Comparison of ENCODE assay signal across 15 cellular contexts in genomic region chr11:48170176-48170839, GRCh38. TPM values are rescaled to one million over a fixed set of nuclear protein-coding genes. Genes with fewer than 3 reads are reported as not detected.
DNase-seq lines count a peak whose midpoint lies in the region; ATAC-seq lines count a peak whose summit lies in the region.
"Had no signal": no experiment of that assay in that cellular context is flagged by ENCODE, and none has a peak within 500 bp of the region (broad histone marks: within the 10 kb centered on the region; RNA-seq: fewer than 3 reads in every experiment).

No MANE protein-coding gene starts in this region.

- no peak overlapping the region for H3K4me3 ChIP-seq in MG63
- H3K4me3 ChIP-seq in naive thymus-derived CD4-positive, alpha-beta T cell (ENCODE audit: low read length), result no peak overlapping the region
- H3K4me3 ChIP-seq: uterus had no signal

- peak overlapping the region in 7 of 9 donors; percentile 51 to 87 (median 81) for H3K27ac Mint-ChIP-seq in naive thymus-derived CD4-positive, alpha-beta T cell
- no peak overlapping the region for H3K27ac Mint-ChIP-seq in activated T-helper 2 cell treated with anti-CD3 and anti-CD28 coated beads, Interferon-gamma antibody, Interleukin-2, Interleukin-4, amounts not matched to agents 10 μg/mL and 5 μg/mL and 100 μg/mL, durations not matched to agents 14 hours and 24 hours and 36 hours
- H3K27ac Mint-ChIP-seq: activated T-cell treated with anti-CD3 and anti-CD28 coated beads, Interleukin-2, amount 50 U/mL, for 72 hours had no signal

- H3K36me3 ChIP-seq in MG63, result peaks cover 21% of the 10 kb centered on the region
- H3K36me3 ChIP-seq in naive thymus-derived CD4-positive, alpha-beta T cell (ENCODE audit: control insufficient read depth in 2 of 3, insufficient read depth in 3 of 3, low read length in 3 of 3), result peaks cover 0 to 28% (median 6%) of the 10 kb centered on the region in 3 experiments
- H3K36me3 ChIP-seq: uterus had no signal

- no peak overlapping the region for H3K27ac ChIP-seq in naive thymus-derived CD4-positive, alpha-beta T cell (ENCODE audit: low read depth, low read length)
- H3K27ac ChIP-seq: epithelial cell of prostate had no signal

- peaks cover 22 to 41% (median 32%) of the 10 kb centered on the region in 7 donors for H3K4me1 Mint-ChIP-seq in naive thymus-derived CD4-positive, alpha-beta T cell
- H3K4me1 Mint-ChIP-seq in activated T-helper 2 cell treated with anti-CD3 and anti-CD28 coated beads, Interferon-gamma antibody, Interleukin-2, Interleukin-4, amounts not matched to agents 10 μg/mL and 5 μg/mL and 100 μg/mL, durations not matched to agents 14 hours and 24 hours and 36 hours (ENCODE audit: low read depth), result peaks cover 10% of the 10 kb centered on the region

- POLR2A ChIA-PET in naive thymus-derived CD4-positive, alpha-beta T cell (lab: Charles Lee), result interaction anchor here (0.6 kb wide), 1 partner anchor 396 kb away, joined by 4 read pairs; no protein-coding TSS in a partner anchor

- no peaks in the 10 kb centered on the region for H3K9me3 ChIP-seq in MG63
- no peaks in the 10 kb centered on the region for H3K9me3 ChIP-seq in naive thymus-derived CD4-positive, alpha-beta T cell (ENCODE audit: control insufficient read depth in 2 of 3, low read length in 3 of 3)
- H3K9me3 ChIP-seq: SK-N-SH, uterus had no signal

- intact Hi-C loops in naive thymus-derived CD4-positive, alpha-beta T cell (cut with micrococcal nuclease), result loop anchor here (5.0 to 10.0 kb wide), 2 partner anchors 1357 to 1824 kb away; no protein-coding TSS in a partner anchor
- intact Hi-C loops in activated T-helper 2 cell treated with anti-CD3 and anti-CD28 coated beads, Interferon-gamma antibody, Interleukin-2, Interleukin-4, amounts not matched to agents 10 μg/mL and 5 μg/mL and 100 μg/mL, durations not matched to agents 14 hours and 24 hours and 36 hours (cut with micrococcal nuclease), result loop anchor here (5.0 kb wide), 1 partner anchor 137 kb away; the partner anchor contains the start of gene OR4S1

- H3K4me1 ChIP-seq in naive thymus-derived CD4-positive, alpha-beta T cell (ENCODE audit: control insufficient read depth in 2 of 2, insufficient read depth in 2 of 2, low read length in 2 of 2), result peaks cover 0 to 4% of the 10 kb centered on the region in 2 donors

- H3K4me3 Mint-ChIP-seq in naive thymus-derived CD4-positive, alpha-beta T cell, result peak overlapping the region in 1 of 10 donors; percentile 21
- H3K4me3 Mint-ChIP-seq in activated T-helper 2 cell treated with anti-CD3 and anti-CD28 coated beads, Interferon-gamma antibody, Interleukin-2, Interleukin-4, amounts not matched to agents 10 μg/mL and 5 μg/mL and 100 μg/mL, durations not matched to agents 14 hours and 24 hours and 36 hours (ENCODE audit: low read depth), result no peak overlapping the region
- H3K4me3 Mint-ChIP-seq: activated T-cell treated with anti-CD3 and anti-CD28 coated beads, Interleukin-2, amount 50 U/mL, for 72 hours had no signal

- H3K27me3 ChIP-seq in MG63, result no peaks in the 10 kb centered on the region
- H3K27me3 ChIP-seq in naive thymus-derived CD4-positive, alpha-beta T cell (ENCODE audit: control insufficient read depth in 2 of 2, insufficient read depth in 2 of 2, low read length in 2 of 2), result no peaks in the 10 kb centered on the region
- H3K27me3 ChIP-seq: uterus had no signal

- peaks cover 0 to 2% (median 0%) of the 10 kb centered on the region in 11 donors for H3K9me3 Mint-ChIP-seq in naive thymus-derived CD4-positive, alpha-beta T cell
- no peaks in the 10 kb centered on the region for H3K9me3 Mint-ChIP-seq in activated T-helper 2 cell treated with anti-CD3 and anti-CD28 coated beads, Interferon-gamma antibody, Interleukin-2, Interleukin-4, amounts not matched to agents 10 μg/mL and 5 μg/mL and 100 μg/mL, durations not matched to agents 14 hours and 24 hours and 36 hours
- H3K9me3 Mint-ChIP-seq: activated T-cell treated with anti-CD3 and anti-CD28 coated beads, Interleukin-2, amount 50 U/mL, for 72 hours; IgD-negative memory B cell had no signal

- no peak for ATAC-seq in naive thymus-derived CD4-positive, alpha-beta T cell
- ATAC-seq: activated T-cell treated with anti-CD3 and anti-CD28 coated beads, Interleukin-2, amount 50 U/mL, for 72 hours had no signal

- CTCF ChIA-PET in naive thymus-derived CD4-positive, alpha-beta T cell (lab: Charles Lee), result no interaction called here

- H3K27me3 Mint-ChIP-seq in naive thymus-derived CD4-positive, alpha-beta T cell, result no peaks in the 10 kb centered on the region
- no peaks in the 10 kb centered on the region for H3K27me3 Mint-ChIP-seq in activated T-helper 2 cell treated with anti-CD3 and anti-CD28 coated beads, Interferon-gamma antibody, Interleukin-2, Interleukin-4, amounts not matched to agents 10 μg/mL and 5 μg/mL and 100 μg/mL, durations not matched to agents 14 hours and 24 hours and 36 hours (ENCODE audit: low read depth)
- H3K27me3 Mint-ChIP-seq: IgD-negative memory B cell had no signal

- peaks cover 0 to 28% (median 23%) of the 10 kb centered on the region in 5 donors for H3K36me3 Mint-ChIP-seq in naive thymus-derived CD4-positive, alpha-beta T cell
- peaks cover 40% of the 10 kb centered on the region for H3K36me3 Mint-ChIP-seq in activated T-helper 2 cell treated with anti-CD3 and anti-CD28 coated beads, Interferon-gamma antibody, Interleukin-2, Interleukin-4, amounts not matched to agents 10 μg/mL and 5 μg/mL and 100 μg/mL, durations not matched to agents 14 hours and 24 hours and 36 hours (ENCODE audit: low read depth)

- peak; percentile 40 for DNase-seq in AG20443 (ENCODE audit: low spot score)
- peak; percentile 57 for DNase-seq in MG63
- peak; percentile 43 for DNase-seq in fibroblast of gingiva (ENCODE audit: low read depth)
- no peak for DNase-seq in naive thymus-derived CD4-positive, alpha-beta T cell
- no peak for DNase-seq in H4 (ENCODE audit: low spot score)
- DNase-seq in NCI-H1694 (lab: John Stamatoyannopoulos, UW), result no peak
- DNase-seq in activated T-helper 2 cell treated with anti-CD3 and anti-CD28 coated beads, Interferon-gamma antibody, Interleukin-2, Interleukin-4, amounts not matched to agents 10 μg/mL and 5 μg/mL and 100 μg/mL, durations not matched to agents 14 hours and 24 hours and 36 hours (ENCODE audit: low spot score), result no peak
- DNase-seq in amniotic stem cell (lab: John Stamatoyannopoulos, UW), result no peak
- DNase-seq: activated T-cell treated with anti-CD3 and anti-CD28 coated beads, Interleukin-2, amount 50 U/mL, for 72 hours; NCI-H2029; SK-N-SH; stimulated activated CD4-positive, alpha-beta T cell treated with anti-CD3 and anti-CD28 coated beads, Interleukin-12 subunit alpha, Interleukin-12 subunit beta, amount 100 ng/mL, for 4 hours; uterus had no signal

RNA-seq across cellular contexts. Expression of gene OR4B1, which starts 46.3 kb away (rescaled TPM):
- not detected in 2 replicates for total RNA-seq in MG63 (2014; rRNA removed; shearing (Covaris generic); ENCODE audit: low replicate concordance)
- not detected for total RNA-seq in naive thymus-derived CD4-positive, alpha-beta T cell
- polyA plus RNA-seq in naive thymus-derived CD4-positive, alpha-beta T cell, result not detected
- not detected in 2 replicates for total RNA-seq in H4 (2014; rRNA removed; shearing (Covaris generic))
- total RNA-seq in activated T-helper 2 cell treated with anti-CD3 and anti-CD28 coated beads, Interferon-gamma antibody, Interleukin-2, Interleukin-4, amounts not matched to agents 10 μg/mL and 5 μg/mL and 100 μg/mL, durations not matched to agents 14 hours and 24 hours and 36 hours, result not detected in 2 replicates
- total RNA-seq: activated T-cell treated with anti-CD3 and anti-CD28 coated beads, Interleukin-2, amount 50 U/mL, for 72 hours; uterus had no signal
- polyA plus RNA-seq: IgD-negative memory B cell, SK-N-SH had no signal

Comparison
In these comparisons a context has a peak if more than half of its experiments do, and no peak if none do; other contexts are left out.
1. DNase-seq: peak in AG20443 (single experiment), MG63 (single experiment) and fibroblast of gingiva (single experiment); none in naive thymus-derived CD4-positive, alpha-beta T cell (0 of 9), H4 (single experiment), NCI-H1694 (single experiment), activated T-helper 2 cell treated with anti-CD3 and anti-CD28 coated beads, Interferon-gamma antibody, Interleukin-2, Interleukin-4, amounts not matched to agents 10 μg/mL and 5 μg/mL and 100 μg/mL, durations not matched to agents 14 hours and 24 hours and 36 hours (single experiment) and amniotic stem cell (single experiment).